Comparison of ENCODE assay signal across 8 cellular contexts in the genomic region with DNA sequence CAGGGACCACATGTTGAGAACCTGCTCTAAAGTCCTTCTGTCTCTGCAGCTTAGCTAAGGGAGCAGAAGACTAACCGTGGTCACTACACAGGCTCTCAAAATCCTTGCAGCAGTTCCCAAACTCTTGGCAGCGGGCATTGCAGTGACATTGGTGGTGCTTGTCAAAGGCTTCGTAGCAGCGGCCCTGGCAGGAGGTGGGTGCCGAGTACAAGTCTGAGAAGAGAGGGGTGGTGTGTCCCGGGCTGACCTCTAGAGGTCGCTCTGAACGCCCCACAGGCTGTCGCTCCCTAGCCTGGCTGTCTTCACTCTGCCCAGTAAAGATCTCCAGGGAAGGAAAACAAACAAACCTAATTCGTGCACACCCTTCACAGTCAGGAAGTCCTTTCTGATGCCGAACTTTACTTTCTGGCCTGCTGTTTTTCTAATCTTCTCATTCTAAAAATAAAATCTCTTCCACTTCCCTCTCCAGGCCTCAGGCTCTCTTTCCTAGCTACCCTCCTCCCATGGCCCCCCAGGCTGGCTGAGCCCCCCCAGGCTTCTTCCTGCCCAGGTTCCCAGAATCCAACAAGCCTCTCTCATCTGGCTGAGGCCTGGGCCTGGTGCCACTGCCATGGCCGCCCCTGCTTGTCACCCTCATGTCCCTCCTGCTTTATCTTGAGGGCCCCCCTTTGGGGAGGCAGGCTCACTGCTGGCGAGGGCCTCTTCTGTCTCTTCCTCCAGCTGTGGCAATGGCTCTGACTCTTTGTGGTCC. TPM values are rescaled to one million over a fixed set of nuclear protein-coding genes. Genes with fewer than 3 reads are reported as not detected.
DNase-seq lines count a peak whose midpoint lies in the region; ATAC-seq and TF ChIP-seq lines count a peak whose summit lies in the region.

No MANE protein-coding gene starts in this region.

- TF ChIP-seq CTCF in right lobe of liver (IDR thresholded peaks at IDR 0.05), result peak; percentile 36 to 61 (median 49)

- peak; percentile 73 to 74 for DNase-seq in AML-193 (lab: John Stamatoyannopoulos, UW)
- DNase-seq in HAP-1 (ENCODE audit: low spot score in 2 of 2), result peak; percentile 40 to 83
- peak; percentile 64 for DNase-seq in NCI-H2227 (lab: John Stamatoyannopoulos, UW; ENCODE audit: unreplicated experiment)
- DNase-seq in activated CD4-positive, alpha-beta T cell treated with anti-CD3 and anti-CD28 coated beads, Interleukin-2, amount 50 U/mL, for 4 hours, result peak; percentile 33 to 36
- DNase-seq in right lobe of liver, result peak in 1 of 3 donors; percentile 51
- peak; percentile 51 for DNase-seq in stimulated activated CD4-positive, alpha-beta T cell treated with anti-CD3 and anti-CD28 coated beads, Interleukin-4, amount 100 ng/mL, for 24 hours

- H3K27me3 ChIP-seq in HAP-1 (ENCODE audit: low read depth) (no peaks in the 10 kb centered on the region), ectodermal cell (ENCODE audit: control insufficient read depth, insufficient read depth, low read length, poor library complexity, severe bottlenecking) (peaks cover 10% of the 10 kb centered on the region), right lobe of liver (no peaks in the 10 kb centered on the region)

- intact Hi-C loops in right lobe of liver (cut with DNase I), result loop anchor here in 1 of 2 donors (10.0 kb wide), 1 partner anchor 47 kb away; no protein-coding TSS in a partner anchor

- no peak for TF ChIP-seq POLR2A in right lobe of liver (IDR thresholded peaks at IDR 0.05)

- H3K36me3 ChIP-seq in HAP-1 (replicated peaks) (no peaks in the 10 kb centered on the region), ectodermal cell (ENCODE audit: control insufficient read depth, insufficient read depth, low read length) (no peaks in the 10 kb centered on the region), right lobe of liver (peaks cover 0 to 9% (median 0%) of the 10 kb centered on the region in 4 donors)

- 15 to 16% methylated on average over 13 of the region's 13 CpGs for WGBS in ectodermal cell, 2 experiments
- WGBS in right lobe of liver (ENCODE audit: insufficient coverage, low coverage, low lambda C conversion rate, missing lambda C conversion rate), result 47% methylated on average over 10 of the region's 13 CpGs

- no peak overlapping the region for H3K4me3 ChIP-seq in HAP-1
- no peak overlapping the region for H3K4me3 ChIP-seq in ectodermal cell (ENCODE audit: insufficient read depth, low read depth, low read length)
- no peak overlapping the region for H3K4me3 ChIP-seq in right lobe of liver

- H3K4me1 ChIP-seq in HAP-1, result no peaks in the 10 kb centered on the region
- H3K4me1 ChIP-seq in ectodermal cell (ENCODE audit: control insufficient read depth, insufficient read depth, low read length), result peaks cover 8% of the 10 kb centered on the region
- peaks cover 0 to 23% (median 0%) of the 10 kb centered on the region in 4 donors for H3K4me1 ChIP-seq in right lobe of liver

- H3K27ac ChIP-seq in ectodermal cell (ENCODE audit: insufficient read depth, low read depth, low read length, poor library complexity, severe bottlenecking) (peak overlapping the region; percentile 50), right lobe of liver (peak overlapping the region; percentile 57 to 67 (median 60))

- no peaks in the 10 kb centered on the region for H3K9me3 ChIP-seq in HAP-1
- no peaks in the 10 kb centered on the region for H3K9me3 ChIP-seq in ectodermal cell (ENCODE audit: control insufficient read depth, low read length)
- H3K9me3 ChIP-seq in right lobe of liver, result no peaks in the 10 kb centered on the region

- in situ Hi-C loops in HAP-1 (cut with MboI; ENCODE audit: low sequenced_read_pairs), result loop anchor here (10.0 kb wide), 3 partner anchors 57 to 447 kb away; a partner anchor contains a TSS

- ATAC-seq in right lobe of liver, result peak; percentile 58 to 71 (median 60)
- no peak for ATAC-seq in HG03460 (IDR thresholded peaks at IDR 0.05; ENCODE audit: unreplicated experiment)

RNA-seq across cellular contexts. Expression of a gene that starts 7.7 kb away (rescaled TPM):
- not detected for polyA plus RNA-seq in ectodermal cell (2013, experiment 1 of 4)
- not detected for polyA plus RNA-seq in ectodermal cell (2013, experiment 2 of 4)
- not detected for polyA plus RNA-seq in ectodermal cell (2013, experiment 3 of 4)
- not detected for polyA plus RNA-seq in ectodermal cell (2013, experiment 4 of 4)
- not detected for total RNA-seq in right lobe of liver

RNA-seq across cellular contexts. Expression of a gene that starts 11.8 kb away (rescaled TPM):
- 56.4 TPM for polyA plus RNA-seq in ectodermal cell (2013, experiment 1 of 4)
- polyA plus RNA-seq in ectodermal cell (2013, experiment 2 of 4), result 53.6 TPM
- 45.2 TPM for polyA plus RNA-seq in ectodermal cell (2013, experiment 3 of 4)
- 52.4 TPM for polyA plus RNA-seq in ectodermal cell (2013, experiment 4 of 4)
- 10 to 100 TPM in 3 of 6 experiments, 1 to 10 TPM in 3; 6.9 to 13.2 (median 10.4) TPM for total RNA-seq in right lobe of liver

RNA-seq across cellular contexts. Expression of a gene that starts 41.1 kb away (rescaled TPM):
- 1.1 TPM for polyA plus RNA-seq in ectodermal cell (2013, experiment 1 of 4)
- 1.1 TPM for polyA plus RNA-seq in ectodermal cell (2013, experiment 2 of 4)
- 2.0 TPM for polyA plus RNA-seq in ectodermal cell (2013, experiment 3 of 4)
- polyA plus RNA-seq in ectodermal cell (2013, experiment 4 of 4), result 1.8 TPM
- 1 to 10 TPM in 5 of 6 experiments, under 1 TPM in 1; 0.81 to 4.6 (median 2.6) TPM for total RNA-seq in right lobe of liver

RNA-seq across cellular contexts. Expression of a gene that starts 55.4 kb away (rescaled TPM):
- polyA plus RNA-seq in ectodermal cell (2013, experiment 1 of 4), result 15.3 TPM
- polyA plus RNA-seq in ectodermal cell (2013, experiment 2 of 4), result 14.6 TPM
- 11.3 TPM for polyA plus RNA-seq in ectodermal cell (2013, experiment 3 of 4)
- 13.5 TPM for polyA plus RNA-seq in ectodermal cell (2013, experiment 4 of 4)
- total RNA-seq in right lobe of liver, result 10 to 100 TPM; 12.4 to 20.4 (median 18.0) TPM
